2 cellular contexts compared by ENCODE assay signal in genomic region chr3:149239357-149239936, GRCh38.
A peak's percentile ranks its signal among the peaks of the same experiment; 100 is the strongest.
TF ChIP-seq lines count a peak whose summit lies in the region.

No MANE protein-coding gene starts in this region.

TF ChIP-seq in GM23338, 12 proteins besides CTCF, POLR2A, EP300 and RAD21:
- no peak for TF ChIP-seq ETS1 (IDR thresholded peaks at IDR 0.05)
- TF ChIP-seq NANOG (IDR thresholded peaks at IDR 0.05; ENCODE audit: borderline replicate concordance): peak; percentile 44; the same call in 1 of the 2 replicates

TF ChIP-seq in H1, 55 proteins besides CTCF, POLR2A, EP300 and RAD21:
- TF ChIP-seq POU5F1 (IDR thresholded peaks at IDR 0.05; ENCODE audit: low read depth, low read length) (no peak), CREB1 (IDR thresholded peaks at IDR 0.05) (no peak), MAFK (IDR thresholded peaks at IDR 0.05; ENCODE audit: low read depth, low read length) (no peak), E2F6 (IDR thresholded peaks at IDR 0.05) (no peak), SP2 (IDR thresholded peaks at IDR 0.05; ENCODE audit: low read length) (no peak), CTBP2 (IDR thresholded peaks at IDR 0.05; ENCODE audit: borderline replicate concordance, insufficient read depth, insufficient read length, low read length) (no peak), POLR2AphosphoS5 (IDR thresholded peaks at IDR 0.05; ENCODE audit: low read depth, low read length) (no peak), ATF3 (IDR thresholded peaks at IDR 0.05; ENCODE audit: insufficient read depth, low read depth, low read length) (no peak), TBP (IDR thresholded peaks at IDR 0.05; ENCODE audit: low read depth, low read length) (no peak), RXRA (IDR thresholded peaks at IDR 0.05; ENCODE audit: insufficient read depth, low read depth, low read length) (no peak), SRF (IDR thresholded peaks at IDR 0.05; ENCODE audit: low read depth, low read length) (no peak), KDM5A (IDR thresholded peaks at IDR 0.05; ENCODE audit: low read length) (no peak), EGR1 (IDR thresholded peaks at IDR 0.05; ENCODE audit: borderline replicate concordance, low read depth, low read length) (no peak), ASH2L (IDR thresholded peaks at IDR 0.05; ENCODE audit: low read length) (no peak), CBX8 (IDR thresholded peaks at IDR 0.05; ENCODE audit: borderline replicate concordance, low read depth, low read length) (no peak), TEAD4 (IDR thresholded peaks at IDR 0.05; ENCODE audit: low read depth, low read length) (no peak)
TF ChIP-seq in H1: peak in this region for 0.
